ENCODE assay signal across 18 cellular contexts in genomic region chr18:75280427-75281280, GRCh38.
DNase-seq lines count a peak whose midpoint lies in the region; ATAC-seq and TF ChIP-seq lines count a peak whose summit lies in the region.
"Had no signal": no experiment of that assay in that cellular context is flagged by ENCODE, and none has a peak within 500 bp of the region (broad histone marks: within the 10 kb centered on the region; RNA-seq: fewer than 3 reads in every experiment).

No MANE protein-coding gene starts in this region.

- no peak overlapping the region for H3K27ac Mint-ChIP-seq in activated CD4-positive, alpha-beta T cell treated with anti-CD3 and anti-CD28 coated beads, Interleukin-2, amount 10 ng/mL, durations not matched to agents 24 days and 14 days
- H3K27ac Mint-ChIP-seq: activated CD8-positive, alpha-beta memory T cell treated with anti-CD3 and anti-CD28 coated beads, Interleukin-2, amount 10 ng/mL, durations not matched to agents 7 days and 5 days had no signal

- H3K36me3 Mint-ChIP-seq in activated CD4-positive, alpha-beta T cell treated with anti-CD3 and anti-CD28 coated beads, Interleukin-2, amount 10 ng/mL, durations not matched to agents 24 days and 14 days (ENCODE audit: low read depth), result peaks cover 3% of the 10 kb centered on the region

- no peaks in the 10 kb centered on the region for H3K9me3 ChIP-seq in transverse colon
- H3K9me3 ChIP-seq: ascending aorta, pancreas had no signal

- H3K4me3 ChIP-seq in transverse colon, result no peak overlapping the region
- H3K4me3 ChIP-seq: ascending aorta, pancreas had no signal

- DNase-seq in Right ventricle myocardium superior (no peak), cardiac septum (ENCODE audit: low spot score) (no peak), astrocyte of the hippocampus (ENCODE audit: low read depth, low spot score) (peak; percentile 15), lung microvascular endothelial cell (ENCODE audit: low read depth in 2 of 2) (peak; percentile 76 to 89), transverse colon (peak; percentile 19)
- no peak for DNase-seq in activated CD8-positive, alpha-beta memory T cell treated with anti-CD3 and anti-CD28 coated beads, Interleukin-2, amount 50 U/mL, for 4 hours
- DNase-seq in activated CD4-positive, alpha-beta T cell treated with anti-CD3 and anti-CD28 coated beads for 4 hours, result no peak
- no peak for DNase-seq in activated CD4-positive, alpha-beta T cell treated with anti-CD3 and anti-CD28 coated beads, Interleukin-2, amount 10 ng/mL, durations not matched to agents 24 days and 14 days
- DNase-seq: activated CD8-positive, alpha-beta memory T cell treated with anti-CD3 and anti-CD28 coated beads, Interleukin-2, amount 10 ng/mL, durations not matched to agents 7 days and 5 days; AML-193; effector memory CD4-positive, alpha-beta T cell; NCI-H1105 treated with DMSO at 0.1 percent for 48 hours; NCI-H345; pancreas; stimulated activated CD4-positive, alpha-beta T cell treated with anti-CD3 and anti-CD28 coated beads, Interleukin-2, amount 100 ng/mL, for 48 hours; stimulated activated naive CD4-positive, alpha-beta T cell had no signal

- peaks cover 0 to 13% (median 3%) of the 10 kb centered on the region in 4 donors for H3K4me1 ChIP-seq in transverse colon
- H3K4me1 ChIP-seq: pancreas had no signal

- peak; percentile 34 for ATAC-seq in Right ventricle myocardium superior (ENCODE audit: poor library complexity)
- ATAC-seq: activated CD8-positive, alpha-beta memory T cell treated with anti-CD3 and anti-CD28 coated beads, Interleukin-2, amount 10 ng/mL, durations not matched to agents 7 days and 5 days; HCT116 had no signal

- WGBS in transverse colon (ENCODE audit: low coverage in 1 of 2), 2 donors, result 83 to 87% methylated on average over 3 to 20 of the region's 20 CpGs

- H3K4me3 Mint-ChIP-seq in activated CD4-positive, alpha-beta T cell treated with anti-CD3 and anti-CD28 coated beads, Interleukin-2, amount 10 ng/mL, durations not matched to agents 24 days and 14 days, result no peak overlapping the region
- H3K4me3 Mint-ChIP-seq: activated CD8-positive, alpha-beta memory T cell treated with anti-CD3 and anti-CD28 coated beads, Interleukin-2, amount 10 ng/mL, durations not matched to agents 7 days and 5 days had no signal

- no peak for TF ChIP-seq CTCF in transverse colon (IDR thresholded peaks at IDR 0.05)

- in situ Hi-C loops in transverse colon (cut with MboI; ENCODE audit: low pct_ligation_motif_present in 1 of 4, low pct_unique_long_range_greater_than_20kb in 1 of 4, low sequenced_read_pairs in 3 of 4), result no loop called here

- peaks cover 12% of the 10 kb centered on the region for H3K4me1 Mint-ChIP-seq in activated CD4-positive, alpha-beta T cell treated with anti-CD3 and anti-CD28 coated beads, Interleukin-2, amount 10 ng/mL, durations not matched to agents 24 days and 14 days

- TF ChIP-seq POLR2A in transverse colon (IDR thresholded peaks at IDR 0.05), result no peak

- no peak for TF ChIP-seq EP300 in transverse colon (IDR thresholded peaks at IDR 0.05; ENCODE audit: low read depth)

- no peaks in the 10 kb centered on the region for H3K27me3 ChIP-seq in transverse colon
- H3K27me3 ChIP-seq: ascending aorta, pancreas had no signal

- no peak overlapping the region for H3K27ac ChIP-seq in transverse colon
- H3K27ac ChIP-seq: ascending aorta, pancreas had no signal

- no peaks in the 10 kb centered on the region for H3K9me3 Mint-ChIP-seq in activated CD4-positive, alpha-beta T cell treated with anti-CD3 and anti-CD28 coated beads, Interleukin-2, amount 10 ng/mL, durations not matched to agents 24 days and 14 days

- no peaks in the 10 kb centered on the region for H3K36me3 ChIP-seq in transverse colon

- intact Hi-C loops in Right ventricle myocardium superior (cut with DNase I), result no loop called here
- intact Hi-C loops in cardiac septum (cut with DNase I), result no loop called here
- intact Hi-C loops in transverse colon (cut with DNase I; ENCODE audit: low total_unique reads), result no loop called here
- intact Hi-C loops in activated CD4-positive, alpha-beta T cell treated with anti-CD3 and anti-CD28 coated beads, Interleukin-2, amount 10 ng/mL, durations not matched to agents 24 days and 14 days (cut with micrococcal nuclease), result no loop called here

- H3K27me3 Mint-ChIP-seq in activated CD4-positive, alpha-beta T cell treated with anti-CD3 and anti-CD28 coated beads, Interleukin-2, amount 10 ng/mL, durations not matched to agents 24 days and 14 days, result no peaks in the 10 kb centered on the region
- H3K27me3 Mint-ChIP-seq: activated CD8-positive, alpha-beta memory T cell treated with anti-CD3 and anti-CD28 coated beads, Interleukin-2, amount 10 ng/mL, durations not matched to agents 7 days and 5 days had no signal

Comparison
In these comparisons a context has a peak if more than half of its experiments do, and no peak if none do; other contexts are left out.
1. DNase-seq: peak in astrocyte of the hippocampus (single experiment), lung microvascular endothelial cell (2 of 2) and transverse colon (single experiment); none in Right ventricle myocardium superior (single experiment), cardiac septum (single experiment), activated CD8-positive, alpha-beta memory T cell treated with anti-CD3 and anti-CD28 coated beads, Interleukin-2, amount 50 U/mL, for 4 hours (single experiment), activated CD4-positive, alpha-beta T cell treated with anti-CD3 and anti-CD28 coated beads for 4 hours (0 of 2) and activated CD4-positive, alpha-beta T cell treated with anti-CD3 and anti-CD28 coated beads, Interleukin-2, amount 10 ng/mL, durations not matched to agents 24 days and 14 days (single experiment).